In genomic region chr5:134174841-134175839, GRCh38 we compare ENCODE assay signal across 8 cellular contexts. TPM values are rescaled to one million over a fixed set of nuclear protein-coding genes. Genes with fewer than 3 reads are reported as not detected.
DNase-seq lines count a peak whose midpoint lies in the region; ATAC-seq and TF ChIP-seq lines count a peak whose summit lies in the region.

No MANE protein-coding gene starts in this region.

- DNase-seq in NCI-H1105 (lab: John Stamatoyannopoulos, UW) (peak; percentile 0), astrocyte of the cerebellum (ENCODE audit: low read depth) (no peak), left lung (no peak), cerebellar nuclear complex (lab: John Stamatoyannopoulos, UW) (no peak), T1000 (lab: John Stamatoyannopoulos, UW) (no peak), substantia nigra (lab: John Stamatoyannopoulos, UW) (no peak)

- peaks cover 0 to 37% of the 10 kb centered on the region in 2 donors for H3K36me3 ChIP-seq in left lung
- no peaks in the 10 kb centered on the region for H3K36me3 ChIP-seq in urinary bladder (ENCODE audit: insufficient read depth)

- no peaks in the 10 kb centered on the region for H3K9me3 ChIP-seq in left lung

- ATAC-seq in left lung, result no peak

- H3K27ac ChIP-seq in left lung (peak overlapping the region; percentile 99), urinary bladder (ENCODE audit: low read depth) (no peak overlapping the region), substantia nigra (ENCODE audit: low read depth, low read length, poor library complexity, severe bottlenecking) (no peak overlapping the region)

- TF ChIP-seq CTCF in astrocyte of the cerebellum (IDR thresholded peaks at IDR 0.05; ENCODE audit: low read depth, low read length, missing control alignments), result no peak
- no peak for TF ChIP-seq CTCF in left lung (IDR thresholded peaks at IDR 0.05)

- in situ Hi-C loops in astrocyte of the cerebellum (cut with HindIII; ENCODE audit: low sequenced_read_pairs), result loop anchor here (5.0 kb wide), 1 partner anchor 92 kb away; no protein-coding TSS in a partner anchor

- 23% methylated on average over 10 of the region's 10 CpGs for WGBS in urinary bladder

- H3K4me3 ChIP-seq in GM08714 (ENCODE audit: low read length) (peak overlapping the region; percentile 74), astrocyte of the cerebellum (ENCODE audit: low read depth, low read length) (peak overlapping the region; percentile 93), left lung (peak overlapping the region; percentile 88 to 93), urinary bladder (ENCODE audit: low read depth, low read length) (peak overlapping the region; percentile 93)

- intact Hi-C loops in left lung (cut with DNase I), result no loop called here

- H3K4me1 ChIP-seq in left lung (peaks cover 11 to 35% of the 10 kb centered on the region in 2 donors), urinary bladder (ENCODE audit: insufficient read depth) (no peaks in the 10 kb centered on the region)

- no peaks in the 10 kb centered on the region for H3K27me3 ChIP-seq in left lung

RNA-seq across cellular contexts. Expression of gene SKP1, which starts 1.6 kb away (rescaled TPM):
- total RNA-seq in left lung (100 to 1,000 TPM; 259 to 298 TPM), urinary bladder (272 TPM)
- polyA plus RNA-seq in urinary bladder, result 745 TPM

RNA-seq across cellular contexts. Expression of gene PPP2CA, which starts 50.7 kb away (rescaled TPM):
- total RNA-seq in left lung (100 to 1,000 TPM; 109 to 121 TPM), urinary bladder (67.5 TPM)
- 77.9 TPM for polyA plus RNA-seq in urinary bladder

Comparison
In these comparisons a context has a peak if more than half of its experiments do, and no peak if none do; other contexts are left out.
1. H3K27ac ChIP-seq: peak in left lung (2 of 2); none in urinary bladder (single experiment) and substantia nigra (single experiment).
2. Peak in every context shown above with its lines, with median percentiles within 50 percentile points of each other: H3K4me3 ChIP-seq.